Comparison of ENCODE assay signal across 32 cellular contexts in genomic region chr3:87834327-87834726, GRCh38. TPM values are rescaled to one million over a fixed set of nuclear protein-coding genes. Genes with fewer than 3 reads are reported as not detected.
"Had no signal": no experiment of that assay in that cellular context is flagged by ENCODE, and none has a peak within 500 bp of the region (broad histone marks: within the 10 kb centered on the region; RNA-seq: fewer than 3 reads in every experiment).

No MANE protein-coding gene starts in this region.

- H3K9ac ChIP-seq: parathyroid adenoma had no signal

- H3K27me3 ChIP-seq: neutrophil, spleen, suprapubic skin, testis, tibial artery, transverse colon, upper lobe of right lung, uterus had no signal

- H3K4me3 ChIP-seq: psoas muscle, skin epidermis, smooth muscle cell, spleen, suprapubic skin, testis, tibial artery, transverse colon, upper lobe of right lung, uterus had no signal

- H3K79me2 ChIP-seq: parathyroid adenoma had no signal

- H3K27ac ChIP-seq: neutrophil, parathyroid adenoma, psoas muscle, skin epidermis, spleen, suprapubic skin, testis, tibial artery, transverse colon, upper lobe of right lung, uterus had no signal

- H3K9me3 ChIP-seq: neutrophil, psoas muscle, testis, tibial artery, upper lobe of right lung, uterus had no signal

- H2AFZ ChIP-seq: parathyroid adenoma had no signal

- DNase-seq: naive thymus-derived CD8-positive, alpha-beta T cell; nephron progenitor cell; nucleus accumbens; posterior cingulate gyrus; psoas muscle; right cardiac atrium; spleen; stimulated activated CD4-positive, alpha-beta T cell treated with anti-CD3 and anti-CD28 coated beads, Interleukin-12 subunit alpha, Interleukin-12 subunit beta, amount 100 ng/mL, for 4 hours; stimulated activated CD4-positive, alpha-beta T cell treated with anti-CD3 and anti-CD28 coated beads, Interleukin-1b, Interleukin-23, amount 100 ng/mL, for 48 hours; stimulated activated CD4-positive, alpha-beta T cell treated with anti-CD3 and anti-CD28 coated beads, Interleukin-4, amount 100 ng/mL, for 1 hour; stimulated activated CD4-positive, alpha-beta T cell treated with anti-CD3 and anti-CD28 coated beads, Interleukin-4, amount 100 ng/mL, for 4 hours; stimulated activated CD8-positive, alpha-beta memory T cell treated with anti-CD3 and anti-CD28 coated beads, Interleukin-4, amount 100 ng/mL, for 48 hours; stimulated activated naive CD4-positive, alpha-beta T cell; stimulated activated naive CD8-positive, alpha-beta T cell treated with anti-CD3 and anti-CD28 coated beads, Interleukin-15, amount 100 ng/mL, for 72 hours; stimulated activated naive CD8-positive, alpha-beta T cell treated with anti-CD3 and anti-CD28 coated beads, Interleukin-15, Interleukin-2, amounts not matched to agents 100 U/mL and 50 U/mL, for 24 hours; substantia nigra; testis; tibial artery; transverse colon; upper lobe of right lung; uterus had no signal

- ATAC-seq: naive thymus-derived CD8-positive, alpha-beta T cell; natural killer cell treated with Interleukin-12 subunit alpha and Interleukin-12 subunit beta and Interleukin-15 and Interleukin-18, amount 100 ng/mL, for 72 hours; psoas muscle; right cardiac atrium; sciatic nerve; stimulated activated memory B cell treated with anti-CD40 and anti-IgM and Interleukin-4, amounts not matched to agents 10 μg/mL and 1 μg/mL and 100 μg/mL, for 72 hours; stimulated activated naive CD8-positive, alpha-beta T cell treated with anti-CD3 and anti-CD28 coated beads, Interleukin-15, amount 100 ng/mL, for 72 hours; stimulated activated naive CD8-positive, alpha-beta T cell treated with anti-CD3 and anti-CD28 coated beads, Interleukin-15, Interleukin-2, amounts not matched to agents 100 U/mL and 50 U/mL, for 24 hours; upper lobe of right lung had no signal

- H3K4me1 ChIP-seq: parathyroid adenoma, psoas muscle, spleen, suprapubic skin, testis, tibial artery, transverse colon, upper lobe of right lung, uterus had no signal

- H3K4me2 ChIP-seq: smooth muscle cell had no signal

- H3K36me3 ChIP-seq: neutrophil, spleen, suprapubic skin, tibial artery, transverse colon, upper lobe of right lung, uterus had no signal

RNA-seq across cellular contexts. Expression of gene HTR1F, which starts 41.8 kb away (rescaled TPM):
- total RNA-seq: naive thymus-derived CD8-positive, alpha-beta T cell; natural killer cell treated with Interleukin-12 subunit alpha and Interleukin-12 subunit beta and Interleukin-15 and Interleukin-18, amount 100 ng/mL, for 72 hours; neural crest cell; osteocyte; renal cortical epithelial cell had no signal
- polyA plus RNA-seq: naive thymus-derived CD8-positive, alpha-beta T cell; smooth muscle cell had no signal
